In genomic region chr11:45179686-45180085, GRCh38 we compare ENCODE assay signal across 8 cellular contexts. TPM values are rescaled to one million over a fixed set of nuclear protein-coding genes. Genes with fewer than 3 reads are reported as not detected.
DNase-seq lines count a peak whose midpoint lies in the region; ATAC-seq and TF ChIP-seq lines count a peak whose summit lies in the region.

No MANE protein-coding gene starts in this region.

- POLR2A ChIA-PET in AG04449 (lab: Yijun Ruan, JAX) = no interaction called here
- POLR2A ChIA-PET in naive thymus-derived CD8-positive, alpha-beta T cell (lab: Charles Lee) = no interaction called here

- H3K4me3 Mint-ChIP-seq in naive thymus-derived CD8-positive, alpha-beta T cell = peak overlapping the region; percentile 70 to 89 (median 83)

- H3K36me3 ChIP-seq in HUES6 (ENCODE audit: control insufficient read depth, insufficient read depth, low read length) = peaks cover 9% of the 10 kb centered on the region; the same call in 1 of the 2 replicates
- no peaks in the 10 kb centered on the region for H3K36me3 ChIP-seq in colonic mucosa

- ATAC-seq in naive thymus-derived CD8-positive, alpha-beta T cell = no peak
- no peak for ATAC-seq in GM18873 (IDR thresholded peaks at IDR 0.05; ENCODE audit: low FRiP score, unreplicated experiment)

- no peaks in the 10 kb centered on the region for H3K9me3 Mint-ChIP-seq in naive thymus-derived CD8-positive, alpha-beta T cell

- peaks cover 10% of the 10 kb centered on the region; the same call in 1 of the 2 replicates for H3K27me3 ChIP-seq in HUES6 (ENCODE audit: control insufficient read depth, insufficient read depth, low read length)
- no peaks in the 10 kb centered on the region for H3K27me3 ChIP-seq in colonic mucosa

- peaks cover 9 to 14% (median 11%) of the 10 kb centered on the region in 5 donors for H3K27me3 Mint-ChIP-seq in naive thymus-derived CD8-positive, alpha-beta T cell

- H3K9ac ChIP-seq in HUES6 (ENCODE audit: low read length) (peak overlapping the region; percentile 45), colonic mucosa (ENCODE audit: low read depth in 2 of 2, low read length in 2 of 2) (peak overlapping the region; percentile 65 to 80)

- H3K4me3 ChIP-seq in AG04449 (ENCODE audit: low read depth, low read length) (peak overlapping the region; percentile 43), HUES6 (ENCODE audit: low read depth, low read length) (peak overlapping the region; percentile 56), colonic mucosa (peak overlapping the region; percentile 38)

- peaks cover 15% of the 10 kb centered on the region for H3K4me1 ChIP-seq in HUES6 (ENCODE audit: control insufficient read depth, insufficient read depth, low read length)
- H3K4me1 ChIP-seq in colonic mucosa = peaks cover 7% of the 10 kb centered on the region

- DNase-seq in AG04449 (ENCODE audit: low read depth, low spot score) = no peak
- DNase-seq in colonic mucosa = no peak
- DNase-seq in naive thymus-derived CD8-positive, alpha-beta T cell = no peak
- no peak for DNase-seq in Kasumi-1 (lab: John Stamatoyannopoulos, UW)
- DNase-seq in NOMO-1 (lab: John Stamatoyannopoulos, UW; ENCODE audit: unreplicated experiment in 2 of 2) = no peak
- no peak for DNase-seq in NCI-H1694 (lab: John Stamatoyannopoulos, UW)

- H3K27ac Mint-ChIP-seq in naive thymus-derived CD8-positive, alpha-beta T cell = peak overlapping the region in 5 of 10 donors; percentile 42 to 77 (median 75)

- H3K27ac ChIP-seq in HUES6 (ENCODE audit: low read depth, low read length) (no peak overlapping the region), colonic mucosa (no peak overlapping the region)

- no peaks in the 10 kb centered on the region for H3K9me3 ChIP-seq in HUES6 (ENCODE audit: control insufficient read depth, insufficient read depth, low read depth, low read length)
- no peaks in the 10 kb centered on the region for H3K9me3 ChIP-seq in colonic mucosa

- H3K4me1 Mint-ChIP-seq in naive thymus-derived CD8-positive, alpha-beta T cell = peaks cover 12 to 20% (median 17%) of the 10 kb centered on the region in 4 donors

- peaks cover 4 to 7% (median 4%) of the 10 kb centered on the region in 3 donors for H3K36me3 Mint-ChIP-seq in naive thymus-derived CD8-positive, alpha-beta T cell

- TF ChIP-seq CTCF in AG04449 (IDR thresholded peaks at IDR 0.05; ENCODE audit: insufficient read depth, low read length, missing control alignments) = no peak
- TF ChIP-seq CTCF in colonic mucosa (IDR thresholded peaks at IDR 0.05) = no peak

- intact Hi-C loops in colonic mucosa (cut with DNase I) = no loop called here

- CTCF ChIA-PET in AG04449 (lab: Yijun Ruan, JAX) = no interaction called here

RNA-seq across cellular contexts. Expression of gene PRDM11, which starts 33.2 kb away (rescaled TPM):
- 1 to 10 TPM; 4.1 to 8.3 TPM for total RNA-seq in colonic mucosa
- total RNA-seq in naive thymus-derived CD8-positive, alpha-beta T cell = 10 to 100 TPM; 10.3 to 12.0 TPM
- polyA plus RNA-seq in naive thymus-derived CD8-positive, alpha-beta T cell = 1 to 10 TPM in 1 of 3 donors, under 1 TPM in 2; 0.49 to 1.4 (median 0.87) TPM
